ENCODE assay signal across 19 cellular contexts in the genomic region with DNA sequence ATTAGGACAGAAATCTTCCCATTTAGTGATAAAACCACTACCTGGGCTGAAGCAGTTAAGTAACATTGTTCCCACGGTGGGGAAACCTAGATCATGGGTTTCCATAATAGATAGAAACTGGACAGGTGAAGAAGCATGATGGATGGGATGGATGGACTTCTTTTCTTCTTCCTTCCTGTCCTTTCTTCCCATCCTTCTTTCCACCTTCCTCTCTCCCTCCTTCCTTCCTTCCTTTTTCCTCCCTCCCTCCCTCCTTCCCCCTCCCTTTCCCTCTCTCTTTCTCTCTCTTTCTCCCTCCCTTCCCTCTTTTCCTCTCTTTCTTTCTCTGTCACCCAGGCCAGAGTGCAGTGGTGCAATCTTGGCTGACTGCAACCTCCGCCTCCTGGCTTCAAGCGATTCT. TPM values are rescaled to one million over a fixed set of nuclear protein-coding genes. Genes with fewer than 3 reads are reported as not detected.
DNase-seq lines count a peak whose midpoint lies in the region; ATAC-seq and TF ChIP-seq lines count a peak whose summit lies in the region.
"Had no signal": no experiment of that assay in that cellular context is flagged by ENCODE, and none has a peak within 500 bp of the region (broad histone marks: within the 10 kb centered on the region; RNA-seq: fewer than 3 reads in every experiment).

No MANE protein-coding gene starts in this region.

- no peaks in the 10 kb centered on the region for H3K27me3 Mint-ChIP-seq in activated CD8-positive, alpha-beta T cell treated with anti-CD3 and anti-CD28 coated beads for 36 hours
- no peaks in the 10 kb centered on the region for H3K27me3 Mint-ChIP-seq in activated CD8-positive, alpha-beta T cell treated with anti-CD3 and anti-CD28 coated beads, Interleukin-2, amount 10 ng/mL, durations not matched to agents 7 days and 5 days (ENCODE audit: low read depth)
- H3K27me3 Mint-ChIP-seq: CD4-positive, CD25-positive, alpha-beta regulatory T cell had no signal

- H3K4me1 Mint-ChIP-seq in activated CD8-positive, alpha-beta T cell treated with anti-CD3 and anti-CD28 coated beads for 36 hours (ENCODE audit: low read depth): peaks cover 42% of the 10 kb centered on the region
- peaks cover 62% of the 10 kb centered on the region for H3K4me1 Mint-ChIP-seq in activated CD8-positive, alpha-beta T cell treated with anti-CD3 and anti-CD28 coated beads, Interleukin-2, amount 10 ng/mL, durations not matched to agents 7 days and 5 days (ENCODE audit: low read depth)

- H3K27ac ChIP-seq in BLaER1 treated with 17β-estradiol and CSF1 and Interleukin-3, amounts not matched to agents 10 nM and 100 nM: no peak overlapping the region
- H3K27ac ChIP-seq in DND-41 (ENCODE audit: low read length) (no peak overlapping the region), RWPE1 (peak overlapping the region; percentile 52)
- H3K27ac ChIP-seq: C4-2B had no signal

- peak overlapping the region in 6 of 11 experiments; percentile 1 to 34 (median 23); a peak in 2 of 22 replicates for H3K9ac ChIP-seq in BLaER1 treated with 17β-estradiol and CSF1 and Interleukin-3, amounts not matched to agents 10 nM and 100 nM
- no peak overlapping the region for H3K9ac ChIP-seq in DND-41 (ENCODE audit: low read depth, low read length)

- H3K4me2 ChIP-seq in BLaER1 treated with 17β-estradiol and CSF1 and Interleukin-3, amounts not matched to agents 10 nM and 100 nM: peak overlapping the region in 2 of 11 experiments; percentile 94 to 96; a peak in 1 of 22 replicates
- H3K4me2 ChIP-seq in DND-41 (ENCODE audit: insufficient read depth, low read length): 0 out of 2 replicates have a peak overlapping the region, but pooled peaks have one; percentile 2
- H3K4me2 ChIP-seq: GM23338 had no signal

- peaks cover 59 to 75% (median 69%) of the 10 kb centered on the region in 11 experiments for H3K36me3 ChIP-seq in BLaER1 treated with 17β-estradiol and CSF1 and Interleukin-3, amounts not matched to agents 10 nM and 100 nM
- H3K36me3 ChIP-seq in DND-41 (ENCODE audit: insufficient read depth, low read length): peaks cover 70% of the 10 kb centered on the region

- H3K27me3 ChIP-seq in BLaER1 treated with 17β-estradiol and CSF1 and Interleukin-3, amounts not matched to agents 10 nM and 100 nM: no peaks in the 10 kb centered on the region
- H3K27me3 ChIP-seq in DND-41 (ENCODE audit: insufficient read depth, low read length, poor library complexity): no peaks in the 10 kb centered on the region

- H3K4me3 ChIP-seq in BLaER1 treated with 17β-estradiol and CSF1 and Interleukin-3, amounts not matched to agents 10 nM and 100 nM: no peak overlapping the region
- no peak overlapping the region for H3K4me3 ChIP-seq in DND-41 (ENCODE audit: low read depth in 1 of 2, low read length in 2 of 2)
- H3K4me3 ChIP-seq: GM23338 had no signal

- no peak overlapping the region for H3K4me3 Mint-ChIP-seq in activated CD8-positive, alpha-beta T cell treated with anti-CD3 and anti-CD28 coated beads for 36 hours
- H3K4me3 Mint-ChIP-seq in activated CD8-positive, alpha-beta T cell treated with anti-CD3 and anti-CD28 coated beads, Interleukin-2, amount 10 ng/mL, durations not matched to agents 7 days and 5 days: no peak overlapping the region
- H3K4me3 Mint-ChIP-seq: CD8-positive, alpha-beta T cell; GM23338; H9 had no signal

- H3K4me1 ChIP-seq in BLaER1 treated with 17β-estradiol and CSF1 and Interleukin-3, amounts not matched to agents 10 nM and 100 nM: peaks cover 26 to 94% (median 45%) of the 10 kb centered on the region in 10 experiments
- H3K4me1 ChIP-seq in DND-41 (ENCODE audit: insufficient read depth, low read length): peaks cover 58% of the 10 kb centered on the region

- H3K79me2 ChIP-seq in DND-41 (ENCODE audit: insufficient read depth, low read length): peaks cover 86% of the 10 kb centered on the region

- intact Hi-C loops in activated CD8-positive, alpha-beta T cell treated with anti-CD3 and anti-CD28 coated beads for 36 hours (cut with micrococcal nuclease): no loop called here

- CTCF ChIA-PET in activated CD8-positive, alpha-beta T cell treated with anti-CD3 and anti-CD28 coated beads for 36 hours (lab: Charles Lee): interaction anchor here (1.5 to 5.0 kb wide), 3 partner anchors 9 to 189 kb away, joined by 4 to 70 read pairs (median 7); a partner anchor contains a TSS
- CTCF ChIA-PET in activated CD8-positive, alpha-beta T cell treated with anti-CD3 and anti-CD28 coated beads, Interleukin-2, amount 10 ng/mL, durations not matched to agents 7 days and 5 days (lab: Charles Lee): interaction anchor here (1.9 to 4.5 kb wide), 2 partner anchors 107 to 187 kb away, joined by 5 to 113 read pairs; a partner anchor contains a TSS
- CTCF ChIA-PET in RWPE1 (lab: Yijun Ruan, JAX): no interaction called here

- POLR2A ChIA-PET in activated CD8-positive, alpha-beta T cell treated with anti-CD3 and anti-CD28 coated beads for 36 hours (lab: Charles Lee): no interaction called here
- POLR2A ChIA-PET in activated CD8-positive, alpha-beta T cell treated with anti-CD3 and anti-CD28 coated beads, Interleukin-2, amount 10 ng/mL, durations not matched to agents 7 days and 5 days (lab: Charles Lee): interaction anchor here (0.8 kb wide), 1 partner anchor 20 kb away, joined by 3 read pairs; no protein-coding TSS in a partner anchor
- POLR2A ChIA-PET in RWPE1 (lab: Yijun Ruan, JAX; ENCODE audit: low non-redundant PET): no interaction called here

- ATAC-seq in activated CD8-positive, alpha-beta T cell treated with anti-CD3 and anti-CD28 coated beads for 36 hours: no peak
- ATAC-seq in activated CD8-positive, alpha-beta T cell treated with anti-CD3 and anti-CD28 coated beads, Interleukin-2, amount 10 ng/mL, durations not matched to agents 7 days and 5 days: no peak
- no peak for ATAC-seq in DND-41 (ENCODE audit: insufficient read depth, low read depth)
- ATAC-seq: CD8-positive, alpha-beta T cell; GM23338; HCT116 had no signal

- H3K27ac Mint-ChIP-seq in activated CD8-positive, alpha-beta T cell treated with anti-CD3 and anti-CD28 coated beads for 36 hours: peak overlapping the region; percentile 37
- no peak overlapping the region for H3K27ac Mint-ChIP-seq in activated CD8-positive, alpha-beta T cell treated with anti-CD3 and anti-CD28 coated beads, Interleukin-2, amount 10 ng/mL, durations not matched to agents 7 days and 5 days
- H3K27ac Mint-ChIP-seq: GM23338 had no signal

- peaks cover 66% of the 10 kb centered on the region for H3K36me3 Mint-ChIP-seq in activated CD8-positive, alpha-beta T cell treated with anti-CD3 and anti-CD28 coated beads for 36 hours (ENCODE audit: low read depth)
- H3K36me3 Mint-ChIP-seq in activated CD8-positive, alpha-beta T cell treated with anti-CD3 and anti-CD28 coated beads, Interleukin-2, amount 10 ng/mL, durations not matched to agents 7 days and 5 days (ENCODE audit: low read depth): peaks cover 75% of the 10 kb centered on the region

- H3K9me3 ChIP-seq in BLaER1 treated with 17β-estradiol and CSF1 and Interleukin-3, amounts not matched to agents 10 nM and 100 nM (replicated peaks in 1 of 11): no peaks in the 10 kb centered on the region
- H3K9me3 ChIP-seq in DND-41 (ENCODE audit: insufficient read depth, low read length, severe bottlenecking): no peaks in the 10 kb centered on the region
- H3K9me3 ChIP-seq: Caco-2 had no signal

- no peaks in the 10 kb centered on the region for H3K9me3 Mint-ChIP-seq in activated CD8-positive, alpha-beta T cell treated with anti-CD3 and anti-CD28 coated beads for 36 hours
- no peaks in the 10 kb centered on the region for H3K9me3 Mint-ChIP-seq in activated CD8-positive, alpha-beta T cell treated with anti-CD3 and anti-CD28 coated beads, Interleukin-2, amount 10 ng/mL, durations not matched to agents 7 days and 5 days (ENCODE audit: insufficient read depth)
- H3K9me3 Mint-ChIP-seq: CD4-positive, CD25-positive, alpha-beta regulatory T cell; CD8-positive, alpha-beta T cell; GM23338; H9; HFFc6 had no signal

- no peak overlapping the region for H2AFZ ChIP-seq in DND-41 (ENCODE audit: low read depth, low read length)
- H2AFZ ChIP-seq: GM23338 had no signal

- TF ChIP-seq CTCF in activated CD8-positive, alpha-beta T cell treated with anti-CD3 and anti-CD28 coated beads for 36 hours (IDR thresholded peaks at IDR 0.05): no peak
- no peak for TF ChIP-seq CTCF in DND-41 (IDR thresholded peaks at IDR 0.05; ENCODE audit: borderline replicate concordance, extremely low read depth, low read length, poor library complexity, severe bottlenecking)
- TF ChIP-seq CTCF in RWPE1 (conservative IDR thresholded peaks at IDR 0.05; ENCODE audit: low read depth): no peak

- peaks cover 0 to 74% (median 44%) of the 10 kb centered on the region in 11 experiments; a peak in 19 of 22 replicates for H4K20me1 ChIP-seq in BLaER1 treated with 17β-estradiol and CSF1 and Interleukin-3, amounts not matched to agents 10 nM and 100 nM
- H4K20me1 ChIP-seq in DND-41 (ENCODE audit: insufficient read depth, low read length): peaks cover 14% of the 10 kb centered on the region; the same call in 1 of the 2 replicates

- no peak for DNase-seq in activated CD8-positive, alpha-beta T cell treated with anti-CD3 and anti-CD28 coated beads for 36 hours
- DNase-seq in activated CD8-positive, alpha-beta T cell treated with anti-CD3 and anti-CD28 coated beads, Interleukin-2, amount 10 ng/mL, durations not matched to agents 7 days and 5 days: no peak
- DNase-seq in DND-41: no peak
- DNase-seq in RWPE1 (ENCODE audit: low spot score): no peak
- no peak for DNase-seq in NCI-H1694 (lab: John Stamatoyannopoulos, UW)
- DNase-seq in GM03348 (ENCODE audit: low spot score): no peak
- no peak for DNase-seq in NCI-H2107 (lab: John Stamatoyannopoulos, UW)
- DNase-seq: Caco-2; CD4-positive, CD25-positive, alpha-beta regulatory T cell; CD8-positive, alpha-beta T cell; DMS153; EL; GDM1; H9; HFFc6 had no signal

RNA-seq across cellular contexts. Expression of a gene that starts 3.1 kb away (rescaled TPM):
- total RNA-seq in activated CD8-positive, alpha-beta T cell treated with anti-CD3 and anti-CD28 coated beads for 36 hours: 10 to 100 TPM; 18.1 to 21.4 TPM
- 10 to 100 TPM; 19.2 to 21.8 TPM for total RNA-seq in activated CD8-positive, alpha-beta T cell treated with anti-CD3 and anti-CD28 coated beads, Interleukin-2, amount 10 ng/mL, durations not matched to agents 7 days and 5 days

RNA-seq across cellular contexts. Expression of a gene that starts 7.6 kb away (rescaled TPM):
- 10 to 100 TPM; 42.7 to 45.9 TPM for total RNA-seq in activated CD8-positive, alpha-beta T cell treated with anti-CD3 and anti-CD28 coated beads for 36 hours
- total RNA-seq in activated CD8-positive, alpha-beta T cell treated with anti-CD3 and anti-CD28 coated beads, Interleukin-2, amount 10 ng/mL, durations not matched to agents 7 days and 5 days: 10 to 100 TPM; 65.8 to 65.9 TPM

RNA-seq across cellular contexts. Expression of a gene that starts 12.5 kb away (rescaled TPM):
- 10 to 100 TPM; 59.5 to 60.9 TPM for total RNA-seq in activated CD8-positive, alpha-beta T cell treated with anti-CD3 and anti-CD28 coated beads for 36 hours
- 10 to 100 TPM; 54.8 to 62.1 TPM for total RNA-seq in activated CD8-positive, alpha-beta T cell treated with anti-CD3 and anti-CD28 coated beads, Interleukin-2, amount 10 ng/mL, durations not matched to agents 7 days and 5 days

RNA-seq across cellular contexts. Expression of a gene that starts 21.7 kb away (rescaled TPM):
- under 1 TPM; 0.43 to 0.49 TPM for total RNA-seq in activated CD8-positive, alpha-beta T cell treated with anti-CD3 and anti-CD28 coated beads for 36 hours
- total RNA-seq in activated CD8-positive, alpha-beta T cell treated with anti-CD3 and anti-CD28 coated beads, Interleukin-2, amount 10 ng/mL, durations not matched to agents 7 days and 5 days: under 1 TPM; 0.53 to 0.60 TPM

RNA-seq across cellular contexts. Expression of a gene that starts 34.7 kb away (rescaled TPM):
- total RNA-seq in activated CD8-positive, alpha-beta T cell treated with anti-CD3 and anti-CD28 coated beads for 36 hours: 10 to 100 TPM; 25.0 to 28.2 TPM
- total RNA-seq in activated CD8-positive, alpha-beta T cell treated with anti-CD3 and anti-CD28 coated beads, Interleukin-2, amount 10 ng/mL, durations not matched to agents 7 days and 5 days: 10 to 100 TPM; 53.6 to 54.7 TPM
